In the genomic region with DNA sequence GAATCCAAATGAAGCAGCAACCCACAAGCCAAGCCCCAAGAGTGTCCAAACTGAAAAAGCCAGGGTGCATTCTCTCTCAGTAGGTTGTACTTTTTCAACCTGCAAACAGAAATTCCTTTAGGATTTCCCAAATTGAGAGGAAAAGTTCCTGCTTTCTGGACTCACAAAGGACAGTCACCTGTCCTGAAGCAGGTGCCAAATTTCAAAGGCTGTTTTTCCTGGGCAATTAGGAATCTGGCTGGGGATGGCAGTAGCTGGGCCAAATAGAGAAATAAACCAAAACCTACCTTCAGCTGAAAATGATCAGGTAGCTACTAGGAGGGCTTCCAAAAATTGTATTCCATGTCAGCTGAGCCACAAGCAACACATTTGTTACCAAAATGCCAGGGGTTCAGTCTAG, we compare ENCODE assay signal across 2 cellular contexts.
TF ChIP-seq lines count a peak whose summit lies in the region.

No MANE protein-coding gene starts in this region.

TF ChIP-seq in liver, 16 proteins besides CTCF, POLR2A, EP300 and RAD21 (continued from another document):
- TF ChIP-seq, protein P1, sequence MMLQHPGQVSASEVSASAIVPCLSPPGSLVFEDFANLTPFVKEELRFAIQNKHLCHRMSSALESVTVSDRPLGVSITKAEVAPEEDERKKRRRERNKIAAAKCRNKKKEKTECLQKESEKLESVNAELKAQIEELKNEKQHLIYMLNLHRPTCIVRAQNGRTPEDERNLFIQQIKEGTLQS (IDR thresholded peaks at IDR 0.05), result no peak
- TF ChIP-seq, protein P2, sequence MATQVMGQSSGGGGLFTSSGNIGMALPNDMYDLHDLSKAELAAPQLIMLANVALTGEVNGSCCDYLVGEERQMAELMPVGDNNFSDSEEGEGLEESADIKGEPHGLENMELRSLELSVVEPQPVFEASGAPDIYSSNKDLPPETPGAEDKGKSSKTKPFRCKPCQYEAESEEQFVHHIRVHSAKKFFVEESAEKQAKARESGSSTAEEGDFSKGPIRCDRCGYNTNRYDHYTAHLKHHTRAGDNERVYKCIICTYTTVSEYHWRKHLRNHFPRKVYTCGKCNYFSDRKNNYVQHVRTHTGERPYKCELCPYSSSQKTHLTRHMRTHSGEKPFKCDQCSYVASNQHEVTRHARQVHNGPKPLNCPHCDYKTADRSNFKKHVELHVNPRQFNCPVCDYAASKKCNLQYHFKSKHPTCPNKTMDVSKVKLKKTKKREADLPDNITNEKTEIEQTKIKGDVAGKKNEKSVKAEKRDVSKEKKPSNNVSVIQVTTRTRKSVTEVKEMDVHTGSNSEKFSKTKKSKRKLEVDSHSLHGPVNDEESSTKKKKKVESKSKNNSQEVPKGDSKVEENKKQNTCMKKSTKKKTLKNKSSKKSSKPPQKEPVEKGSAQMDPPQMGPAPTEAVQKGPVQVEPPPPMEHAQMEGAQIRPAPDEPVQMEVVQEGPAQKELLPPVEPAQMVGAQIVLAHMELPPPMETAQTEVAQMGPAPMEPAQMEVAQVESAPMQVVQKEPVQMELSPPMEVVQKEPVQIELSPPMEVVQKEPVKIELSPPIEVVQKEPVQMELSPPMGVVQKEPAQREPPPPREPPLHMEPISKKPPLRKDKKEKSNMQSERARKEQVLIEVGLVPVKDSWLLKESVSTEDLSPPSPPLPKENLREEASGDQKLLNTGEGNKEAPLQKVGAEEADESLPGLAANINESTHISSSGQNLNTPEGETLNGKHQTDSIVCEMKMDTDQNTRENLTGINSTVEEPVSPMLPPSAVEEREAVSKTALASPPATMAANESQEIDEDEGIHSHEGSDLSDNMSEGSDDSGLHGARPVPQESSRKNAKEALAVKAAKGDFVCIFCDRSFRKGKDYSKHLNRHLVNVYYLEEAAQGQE (IDR thresholded peaks at IDR 0.05), result peak; percentile 15
- TF ChIP-seq FOXA2 (IDR thresholded peaks at IDR 0.05) (no peak), RXRA (IDR thresholded peaks at IDR 0.05) (peak in 1 of 2 donors; percentile 68), FOXA1 (IDR thresholded peaks at IDR 0.05) (no peak), EGR1 (IDR thresholded peaks at IDR 0.05; ENCODE audit: low read depth in 2 of 2) (peak in 1 of 2 donors; percentile 14), TAF1 (conservative IDR thresholded peaks at IDR 0.05) (no peak), GABPA (IDR thresholded peaks at IDR 0.05 in 1 of 2, conservative IDR thresholded peaks at IDR 0.05 in 1 of 2) (no peak), HNF4A (conservative IDR thresholded peaks at IDR 0.05) (peak; percentile 54 to 79), NR2F2 (IDR thresholded peaks at IDR 0.05) (no peak)
- TF ChIP-seq, protein P3, sequence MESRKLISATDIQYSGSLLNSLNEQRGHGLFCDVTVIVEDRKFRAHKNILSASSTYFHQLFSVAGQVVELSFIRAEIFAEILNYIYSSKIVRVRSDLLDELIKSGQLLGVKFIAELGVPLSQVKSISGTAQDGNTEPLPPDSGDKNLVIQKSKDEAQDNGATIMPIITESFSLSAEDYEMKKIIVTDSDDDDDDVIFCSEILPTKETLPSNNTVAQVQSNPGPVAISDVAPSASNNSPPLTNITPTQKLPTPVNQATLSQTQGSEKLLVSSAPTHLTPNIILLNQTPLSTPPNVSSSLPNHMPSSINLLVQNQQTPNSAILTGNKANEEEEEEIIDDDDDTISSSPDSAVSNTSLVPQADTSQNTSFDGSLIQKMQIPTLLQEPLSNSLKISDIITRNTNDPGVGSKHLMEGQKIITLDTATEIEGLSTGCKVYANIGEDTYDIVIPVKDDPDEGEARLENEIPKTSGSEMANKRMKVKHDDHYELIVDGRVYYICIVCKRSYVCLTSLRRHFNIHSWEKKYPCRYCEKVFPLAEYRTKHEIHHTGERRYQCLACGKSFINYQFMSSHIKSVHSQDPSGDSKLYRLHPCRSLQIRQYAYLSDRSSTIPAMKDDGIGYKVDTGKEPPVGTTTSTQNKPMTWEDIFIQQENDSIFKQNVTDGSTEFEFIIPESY (IDR thresholded peaks at IDR 0.05), result no peak
- TF ChIP-seq, protein P4, sequence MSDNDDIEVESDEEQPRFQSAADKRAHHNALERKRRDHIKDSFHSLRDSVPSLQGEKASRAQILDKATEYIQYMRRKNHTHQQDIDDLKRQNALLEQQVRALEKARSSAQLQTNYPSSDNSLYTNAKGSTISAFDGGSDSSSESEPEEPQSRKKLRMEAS (IDR thresholded peaks at IDR 0.05), result peak; percentile 55
TF ChIP-seq in liver: peak in this region for 7.

TF ChIP-seq in HepG2, 621 proteins besides CTCF, POLR2A, EP300 and RAD21 (continued from another document):
- TF ChIP-seq, protein P5, sequence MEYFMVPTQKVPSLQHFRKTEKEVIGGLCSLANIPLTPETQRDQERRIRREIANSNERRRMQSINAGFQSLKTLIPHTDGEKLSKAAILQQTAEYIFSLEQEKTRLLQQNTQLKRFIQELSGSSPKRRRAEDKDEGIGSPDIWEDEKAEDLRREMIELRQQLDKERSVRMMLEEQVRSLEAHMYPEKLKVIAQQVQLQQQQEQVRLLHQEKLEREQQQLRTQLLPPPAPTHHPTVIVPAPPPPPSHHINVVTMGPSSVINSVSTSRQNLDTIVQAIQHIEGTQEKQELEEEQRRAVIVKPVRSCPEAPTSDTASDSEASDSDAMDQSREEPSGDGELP (IDR thresholded peaks at IDR 0.05; ENCODE audit: borderline replicate concordance, low read depth), result no peak
- TF ChIP-seq KLF9 (CRISPR knock-in tag; IDR thresholded peaks at IDR 0.05; ENCODE audit: low read depth) (no peak), ATRX (CRISPR knock-in tag; IDR thresholded peaks at IDR 0.05; ENCODE audit: borderline replicate concordance) (no peak), CBX5 (CRISPR knock-in tag; IDR thresholded peaks at IDR 0.05; ENCODE audit: borderline replicate concordance) (no peak), ATM (IDR thresholded peaks at IDR 0.05; ENCODE audit: borderline replicate concordance) (no peak), SALL2 (CRISPR knock-in tag; IDR thresholded peaks at IDR 0.05) (no peak)
